1 cellular context compared by ENCODE assay signal in the genomic region with DNA sequence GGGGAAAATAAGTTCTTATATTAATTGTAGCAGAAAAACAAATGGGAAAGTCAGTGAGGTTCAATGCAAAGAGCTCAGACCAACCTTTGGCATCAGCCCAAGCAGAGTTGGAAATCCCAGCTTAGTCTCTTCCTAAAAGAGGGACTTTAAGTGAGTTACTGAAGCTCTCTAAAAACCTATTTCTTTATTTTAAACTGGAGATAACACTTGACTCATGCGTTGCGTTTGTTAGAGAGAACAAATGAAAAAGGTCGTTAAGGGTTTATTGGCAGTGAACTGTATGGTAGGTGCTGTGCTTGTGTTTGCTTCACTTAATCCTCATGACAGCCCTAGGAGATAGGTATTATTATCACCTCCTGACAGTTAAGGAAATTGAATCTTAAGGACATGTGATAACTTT.
TF ChIP-seq lines count a peak whose summit lies in the region.

No MANE protein-coding gene starts in this region.

TF ChIP-seq in HEK293, 187 proteins besides CTCF, POLR2A, EP300 and RAD21 (continued from another document and continues in another):
- TF ChIP-seq ZNF843 (tag by site-specific recombination; IDR thresholded peaks at IDR 0.05) (0 out of 2 replicates have a peak, but pooled peaks have one; percentile 72), ZFHX2 (tag by site-specific recombination; conservative IDR thresholded peaks at IDR 0.05) (no peak), ZBTB21 (tag by site-specific recombination; IDR thresholded peaks at IDR 0.05) (no peak), GLIS1 (tag by site-specific recombination; IDR thresholded peaks at IDR 0.05) (no peak), ZSCAN23 (tag by site-specific recombination; IDR thresholded peaks at IDR 0.05) (no peak), REPIN1 (tag by site-specific recombination; IDR thresholded peaks at IDR 0.05; ENCODE audit: low read depth) (no peak), ZSCAN16 (tag by site-specific recombination; IDR thresholded peaks at IDR 0.05) (no peak), KLF8 (tag by site-specific recombination; IDR thresholded peaks at IDR 0.05) (no peak), ZNF629 (tag by site-specific recombination; IDR thresholded peaks at IDR 0.05) (no peak), OVOL3 (tag by site-specific recombination; IDR thresholded peaks at IDR 0.05) (peak; percentile 68; the same call in 1 of the 2 replicates), ZNF473 (tag by site-specific recombination; IDR thresholded peaks at IDR 0.05) (no peak), ZNF391 (tag by site-specific recombination; IDR thresholded peaks at IDR 0.05; ENCODE audit: borderline replicate concordance, low read depth) (no peak), ZNF404 (tag by site-specific recombination; IDR thresholded peaks at IDR 0.05) (no peak), ZNF558 (tag by site-specific recombination; IDR thresholded peaks at IDR 0.05) (no peak), SALL2 (tag by site-specific recombination; IDR thresholded peaks at IDR 0.05; ENCODE audit: borderline replicate concordance) (no peak), YY1 (tag by site-specific recombination; IDR thresholded peaks at IDR 0.05) (no peak), ZNF133 (tag by site-specific recombination; IDR thresholded peaks at IDR 0.05) (no peak), ZNF16 (tag by site-specific recombination; IDR thresholded peaks at IDR 0.05; ENCODE audit: low read depth) (no peak), ZNF175 (tag by site-specific recombination; IDR thresholded peaks at IDR 0.05) (no peak), ZNF785 (tag by site-specific recombination; IDR thresholded peaks at IDR 0.05) (no peak), ZSCAN30 (tag by site-specific recombination; IDR thresholded peaks at IDR 0.05) (peak; percentile 53; the same call in 1 of the 2 replicates), ZNF248 (tag by site-specific recombination; IDR thresholded peaks at IDR 0.05) (no peak), ZNF555 (tag by site-specific recombination; conservative IDR thresholded peaks at IDR 0.05) (no peak), BCL11B (tag by site-specific recombination; IDR thresholded peaks at IDR 0.05; ENCODE audit: low read depth) (no peak), ZFP3 (tag by site-specific recombination; IDR thresholded peaks at IDR 0.05; ENCODE audit: low read depth) (no peak), ZNF670 (tag by site-specific recombination; IDR thresholded peaks at IDR 0.05; ENCODE audit: low read depth) (no peak), ZNF600 (tag by site-specific recombination; IDR thresholded peaks at IDR 0.05) (no peak), ZNF335 (tag by site-specific recombination; conservative IDR thresholded peaks at IDR 0.05) (no peak), HOXA7 (CRISPR knock-in tag; IDR thresholded peaks at IDR 0.05; ENCODE audit: borderline replicate concordance) (no peak), ZNF202 (tag by site-specific recombination; IDR thresholded peaks at IDR 0.05; ENCODE audit: borderline replicate concordance) (no peak), TRIM28 (IDR thresholded peaks at IDR 0.05; ENCODE audit: borderline replicate concordance, low read length) (no peak), GLIS2 (tag by site-specific recombination; IDR thresholded peaks at IDR 0.05) (no peak), ZNF544 (tag by site-specific recombination; IDR thresholded peaks at IDR 0.05) (no peak), ZNF571 (tag by site-specific recombination; IDR thresholded peaks at IDR 0.05) (no peak), ZBTB17 (tag by site-specific recombination; IDR thresholded peaks at IDR 0.05) (no peak), ZNF792 (tag by site-specific recombination; IDR thresholded peaks at IDR 0.05) (no peak), ZNF302 (tag by site-specific recombination; IDR thresholded peaks at IDR 0.05; ENCODE audit: low read depth) (no peak), ZNF747 (tag by site-specific recombination; IDR thresholded peaks at IDR 0.05) (no peak), ZNF626 (tag by site-specific recombination; IDR thresholded peaks at IDR 0.05) (no peak), FEZF1 (tag by site-specific recombination; IDR thresholded peaks at IDR 0.05) (peak; percentile 72; the same call in 1 of the 2 replicates), ZNF169 (tag by site-specific recombination; IDR thresholded peaks at IDR 0.05) (no peak), ZNF350 (tag by site-specific recombination; IDR thresholded peaks at IDR 0.05) (no peak), ZNF112 (tag by site-specific recombination; IDR thresholded peaks at IDR 0.05) (no peak), ZXDB (tag by site-specific recombination; IDR thresholded peaks at IDR 0.05) (0 out of 2 replicates have a peak, but pooled peaks have one; percentile 20), SP3 (tag by site-specific recombination; IDR thresholded peaks at IDR 0.05) (no peak), MZF1 (tag by site-specific recombination; IDR thresholded peaks at IDR 0.05; ENCODE audit: borderline replicate concordance) (peak; percentile 46; the same call in 1 of the 2 replicates), ZNF2 (tag by site-specific recombination; IDR thresholded peaks at IDR 0.05) (no peak), ZNF596 (tag by site-specific recombination; IDR thresholded peaks at IDR 0.05) (peak; percentile 52; the same call in 1 of the 2 replicates), OSR2 (tag by site-specific recombination; IDR thresholded peaks at IDR 0.05) (peak; percentile 57; the same call in 1 of the 2 replicates), GFI1B (tag by site-specific recombination; IDR thresholded peaks at IDR 0.05) (no peak)
- TF ChIP-seq, protein P1, sequence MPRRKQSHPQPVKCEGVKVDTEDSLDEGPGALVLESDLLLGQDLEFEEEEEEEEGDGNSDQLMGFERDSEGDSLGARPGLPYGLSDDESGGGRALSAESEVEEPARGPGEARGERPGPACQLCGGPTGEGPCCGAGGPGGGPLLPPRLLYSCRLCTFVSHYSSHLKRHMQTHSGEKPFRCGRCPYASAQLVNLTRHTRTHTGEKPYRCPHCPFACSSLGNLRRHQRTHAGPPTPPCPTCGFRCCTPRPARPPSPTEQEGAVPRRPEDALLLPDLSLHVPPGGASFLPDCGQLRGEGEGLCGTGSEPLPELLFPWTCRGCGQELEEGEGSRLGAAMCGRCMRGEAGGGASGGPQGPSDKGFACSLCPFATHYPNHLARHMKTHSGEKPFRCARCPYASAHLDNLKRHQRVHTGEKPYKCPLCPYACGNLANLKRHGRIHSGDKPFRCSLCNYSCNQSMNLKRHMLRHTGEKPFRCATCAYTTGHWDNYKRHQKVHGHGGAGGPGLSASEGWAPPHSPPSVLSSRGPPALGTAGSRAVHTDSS (tag by site-specific recombination; IDR thresholded peaks at IDR 0.05), result no peak
- TF ChIP-seq, protein P2, sequence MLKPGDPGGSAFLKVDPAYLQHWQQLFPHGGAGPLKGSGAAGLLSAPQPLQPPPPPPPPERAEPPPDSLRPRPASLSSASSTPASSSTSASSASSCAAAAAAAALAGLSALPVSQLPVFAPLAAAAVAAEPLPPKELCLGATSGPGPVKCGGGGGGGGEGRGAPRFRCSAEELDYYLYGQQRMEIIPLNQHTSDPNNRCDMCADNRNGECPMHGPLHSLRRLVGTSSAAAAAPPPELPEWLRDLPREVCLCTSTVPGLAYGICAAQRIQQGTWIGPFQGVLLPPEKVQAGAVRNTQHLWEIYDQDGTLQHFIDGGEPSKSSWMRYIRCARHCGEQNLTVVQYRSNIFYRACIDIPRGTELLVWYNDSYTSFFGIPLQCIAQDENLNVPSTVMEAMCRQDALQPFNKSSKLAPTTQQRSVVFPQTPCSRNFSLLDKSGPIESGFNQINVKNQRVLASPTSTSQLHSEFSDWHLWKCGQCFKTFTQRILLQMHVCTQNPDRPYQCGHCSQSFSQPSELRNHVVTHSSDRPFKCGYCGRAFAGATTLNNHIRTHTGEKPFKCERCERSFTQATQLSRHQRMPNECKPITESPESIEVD (tag by site-specific recombination; IDR thresholded peaks at IDR 0.05), result peak; percentile 82
- TF ChIP-seq, protein P3, sequence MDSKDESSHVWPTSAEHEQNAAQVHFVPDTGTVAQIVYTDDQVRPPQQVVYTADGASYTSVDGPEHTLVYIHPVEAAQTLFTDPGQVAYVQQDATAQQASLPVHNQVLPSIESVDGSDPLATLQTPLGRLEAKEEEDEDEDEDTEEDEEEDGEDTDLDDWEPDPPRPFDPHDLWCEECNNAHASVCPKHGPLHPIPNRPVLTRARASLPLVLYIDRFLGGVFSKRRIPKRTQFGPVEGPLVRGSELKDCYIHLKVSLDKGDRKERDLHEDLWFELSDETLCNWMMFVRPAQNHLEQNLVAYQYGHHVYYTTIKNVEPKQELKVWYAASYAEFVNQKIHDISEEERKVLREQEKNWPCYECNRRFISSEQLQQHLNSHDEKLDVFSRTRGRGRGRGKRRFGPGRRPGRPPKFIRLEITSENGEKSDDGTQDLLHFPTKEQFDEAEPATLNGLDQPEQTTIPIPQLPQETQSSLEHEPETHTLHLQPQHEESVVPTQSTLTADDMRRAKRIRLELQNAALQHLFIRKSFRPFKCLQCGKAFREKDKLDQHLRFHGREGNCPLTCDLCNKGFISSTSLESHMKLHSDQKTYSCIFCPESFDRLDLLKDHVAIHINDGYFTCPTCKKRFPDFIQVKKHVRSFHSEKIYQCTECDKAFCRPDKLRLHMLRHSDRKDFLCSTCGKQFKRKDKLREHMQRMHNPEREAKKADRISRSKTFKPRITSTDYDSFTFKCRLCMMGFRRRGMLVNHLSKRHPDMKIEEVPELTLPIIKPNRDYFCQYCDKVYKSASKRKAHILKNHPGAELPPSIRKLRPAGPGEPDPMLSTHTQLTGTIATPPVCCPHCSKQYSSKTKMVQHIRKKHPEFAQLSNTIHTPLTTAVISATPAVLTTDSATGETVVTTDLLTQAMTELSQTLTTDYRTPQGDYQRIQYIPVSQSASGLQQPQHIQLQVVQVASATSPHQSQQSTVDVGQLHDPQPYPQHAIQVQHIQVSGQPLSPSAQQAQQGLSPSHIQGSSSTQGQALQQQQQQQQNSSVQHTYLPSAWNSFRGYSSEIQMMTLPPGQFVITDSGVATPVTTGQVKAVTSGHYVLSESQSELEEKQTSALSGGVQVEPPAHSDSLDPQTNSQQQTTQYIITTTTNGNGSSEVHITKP (tag by site-specific recombination; IDR thresholded peaks at IDR 0.05), result no peak
- TF ChIP-seq, protein P4, sequence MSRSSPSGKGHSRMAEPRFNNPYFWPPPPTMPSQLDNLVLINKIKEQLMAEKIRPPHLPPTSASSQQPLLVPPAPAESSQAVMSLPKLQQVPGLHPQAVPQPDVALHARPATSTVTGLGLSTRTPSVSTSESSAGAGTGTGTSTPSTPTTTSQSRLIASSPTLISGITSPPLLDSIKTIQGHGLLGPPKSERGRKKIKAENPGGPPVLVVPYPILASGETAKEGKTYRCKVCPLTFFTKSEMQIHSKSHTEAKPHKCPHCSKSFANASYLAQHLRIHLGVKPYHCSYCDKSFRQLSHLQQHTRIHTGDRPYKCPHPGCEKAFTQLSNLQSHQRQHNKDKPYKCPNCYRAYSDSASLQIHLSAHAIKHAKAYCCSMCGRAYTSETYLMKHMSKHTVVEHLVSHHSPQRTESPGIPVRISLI (tag by site-specific recombination; IDR thresholded peaks at IDR 0.05), result no peak
- TF ChIP-seq, protein P5, sequence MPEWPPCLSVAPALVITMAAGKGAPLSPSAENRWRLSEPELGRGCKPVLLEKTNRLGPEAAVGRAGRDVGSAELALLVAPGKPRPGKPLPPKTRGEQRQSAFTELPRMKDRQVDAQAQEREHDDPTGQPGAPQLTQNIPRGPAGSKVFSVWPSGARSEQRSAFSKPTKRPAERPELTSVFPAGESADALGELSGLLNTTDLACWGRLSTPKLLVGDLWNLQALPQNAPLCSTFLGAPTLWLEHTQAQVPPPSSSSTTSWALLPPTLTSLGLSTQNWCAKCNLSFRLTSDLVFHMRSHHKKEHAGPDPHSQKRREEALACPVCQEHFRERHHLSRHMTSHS (tag by site-specific recombination; IDR thresholded peaks at IDR 0.05), result no peak
- TF ChIP-seq, protein P6, sequence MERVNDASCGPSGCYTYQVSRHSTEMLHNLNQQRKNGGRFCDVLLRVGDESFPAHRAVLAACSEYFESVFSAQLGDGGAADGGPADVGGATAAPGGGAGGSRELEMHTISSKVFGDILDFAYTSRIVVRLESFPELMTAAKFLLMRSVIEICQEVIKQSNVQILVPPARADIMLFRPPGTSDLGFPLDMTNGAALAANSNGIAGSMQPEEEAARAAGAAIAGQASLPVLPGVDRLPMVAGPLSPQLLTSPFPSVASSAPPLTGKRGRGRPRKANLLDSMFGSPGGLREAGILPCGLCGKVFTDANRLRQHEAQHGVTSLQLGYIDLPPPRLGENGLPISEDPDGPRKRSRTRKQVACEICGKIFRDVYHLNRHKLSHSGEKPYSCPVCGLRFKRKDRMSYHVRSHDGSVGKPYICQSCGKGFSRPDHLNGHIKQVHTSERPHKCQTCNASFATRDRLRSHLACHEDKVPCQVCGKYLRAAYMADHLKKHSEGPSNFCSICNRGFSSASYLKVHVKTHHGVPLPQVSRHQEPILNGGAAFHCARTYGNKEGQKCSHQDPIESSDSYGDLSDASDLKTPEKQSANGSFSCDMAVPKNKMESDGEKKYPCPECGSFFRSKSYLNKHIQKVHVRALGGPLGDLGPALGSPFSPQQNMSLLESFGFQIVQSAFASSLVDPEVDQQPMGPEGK (tag by site-specific recombination; IDR thresholded peaks at IDR 0.05), result no peak
- TF ChIP-seq, protein P7, sequence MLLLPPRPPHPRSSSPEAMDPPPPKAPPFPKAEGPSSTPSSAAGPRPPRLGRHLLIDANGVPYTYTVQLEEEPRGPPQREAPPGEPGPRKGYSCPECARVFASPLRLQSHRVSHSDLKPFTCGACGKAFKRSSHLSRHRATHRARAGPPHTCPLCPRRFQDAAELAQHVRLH (tag by site-specific recombination; IDR thresholded peaks at IDR 0.05), result peak; percentile 62; the same call in 1 of the 2 replicates
- TF ChIP-seq, protein P8, sequence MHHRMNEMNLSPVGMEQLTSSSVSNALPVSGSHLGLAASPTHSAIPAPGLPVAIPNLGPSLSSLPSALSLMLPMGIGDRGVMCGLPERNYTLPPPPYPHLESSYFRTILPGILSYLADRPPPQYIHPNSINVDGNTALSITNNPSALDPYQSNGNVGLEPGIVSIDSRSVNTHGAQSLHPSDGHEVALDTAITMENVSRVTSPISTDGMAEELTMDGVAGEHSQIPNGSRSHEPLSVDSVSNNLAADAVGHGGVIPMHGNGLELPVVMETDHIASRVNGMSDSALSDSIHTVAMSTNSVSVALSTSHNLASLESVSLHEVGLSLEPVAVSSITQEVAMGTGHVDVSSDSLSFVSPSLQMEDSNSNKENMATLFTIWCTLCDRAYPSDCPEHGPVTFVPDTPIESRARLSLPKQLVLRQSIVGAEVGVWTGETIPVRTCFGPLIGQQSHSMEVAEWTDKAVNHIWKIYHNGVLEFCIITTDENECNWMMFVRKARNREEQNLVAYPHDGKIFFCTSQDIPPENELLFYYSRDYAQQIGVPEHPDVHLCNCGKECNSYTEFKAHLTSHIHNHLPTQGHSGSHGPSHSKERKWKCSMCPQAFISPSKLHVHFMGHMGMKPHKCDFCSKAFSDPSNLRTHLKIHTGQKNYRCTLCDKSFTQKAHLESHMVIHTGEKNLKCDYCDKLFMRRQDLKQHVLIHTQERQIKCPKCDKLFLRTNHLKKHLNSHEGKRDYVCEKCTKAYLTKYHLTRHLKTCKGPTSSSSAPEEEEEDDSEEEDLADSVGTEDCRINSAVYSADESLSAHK (tag by site-specific recombination; IDR thresholded peaks at IDR 0.05), result no peak
- TF ChIP-seq, protein P9, sequence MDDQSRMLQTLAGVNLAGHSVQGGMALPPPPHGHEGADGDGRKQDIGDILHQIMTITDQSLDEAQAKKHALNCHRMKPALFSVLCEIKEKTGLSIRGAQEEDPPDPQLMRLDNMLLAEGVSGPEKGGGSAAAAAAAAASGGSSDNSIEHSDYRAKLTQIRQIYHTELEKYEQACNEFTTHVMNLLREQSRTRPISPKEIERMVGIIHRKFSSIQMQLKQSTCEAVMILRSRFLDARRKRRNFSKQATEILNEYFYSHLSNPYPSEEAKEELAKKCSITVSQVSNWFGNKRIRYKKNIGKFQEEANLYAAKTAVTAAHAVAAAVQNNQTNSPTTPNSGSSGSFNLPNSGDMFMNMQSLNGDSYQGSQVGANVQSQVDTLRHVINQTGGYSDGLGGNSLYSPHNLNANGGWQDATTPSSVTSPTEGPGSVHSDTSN (CRISPR knock-in tag; IDR thresholded peaks at IDR 0.05), result no peak
